Comparison of ENCODE assay signal across 8 cellular contexts in genomic region chr12:79935021-79935623, GRCh38. TPM values are rescaled to one million over a fixed set of nuclear protein-coding genes. Genes with fewer than 3 reads are reported as not detected.
DNase-seq lines count a peak whose midpoint lies in the region; ATAC-seq and TF ChIP-seq lines count a peak whose summit lies in the region.

Gene PPP1R12A, minus strand, starts transcription at chr12:79935097. Its CDS starts 166 bp downstream, at chr12:79934931.

- peak within 1 kb of the TSS; percentile 100 for H3K27ac Mint-ChIP-seq in chondrocyte (ENCODE audit: unreplicated experiment)

- H3K27me3 ChIP-seq in kidney epithelial cell (ENCODE audit: control insufficient read depth, insufficient read depth, low read length): no peaks in the 10 kb centered on the region

- no peaks in the 10 kb centered on the region for H3K36me3 ChIP-seq in kidney epithelial cell (ENCODE audit: control insufficient read depth, insufficient read depth, low read length)

- peak; percentile 44 for TF ChIP-seq CTCF in chondrocyte (IDR thresholded peaks at IDR 0.05)
- no peak for TF ChIP-seq CTCF in kidney epithelial cell (IDR thresholded peaks at IDR 0.05; ENCODE audit: insufficient read depth, low read length, poor library complexity, severe bottlenecking)

- H3K27me3 Mint-ChIP-seq in chondrocyte (ENCODE audit: low read depth): no peaks in the 10 kb centered on the region

- H3K9me3 Mint-ChIP-seq in chondrocyte (ENCODE audit: low read depth): no peaks in the 10 kb centered on the region

- peaks cover 2% of the 10 kb centered on the region for H3K36me3 Mint-ChIP-seq in chondrocyte (ENCODE audit: low read depth)

- peak within 1 kb of the TSS; percentile 99 for H3K4me3 ChIP-seq in kidney epithelial cell (ENCODE audit: low read depth, low read length)

- DNase-seq in AML-193 (lab: John Stamatoyannopoulos, UW) (peak; percentile 89 to 91), NCI-H510A (lab: John Stamatoyannopoulos, UW) (peak; percentile 97), chondrocyte (ENCODE audit: low spot score) (peak; percentile 99), kidney epithelial cell (ENCODE audit: low read depth) (peak; percentile 80)
- DNase-seq in activated CD4-positive, alpha-beta T cell treated with anti-CD3 and anti-CD28 coated beads for 24 hours (ENCODE audit: low read depth in 2 of 2): peak; percentile 89
- DNase-seq in stimulated activated CD4-positive, alpha-beta T cell treated with anti-CD3 and anti-CD28 coated beads, Interleukin-15, amount 100 ng/mL, for 48 hours (ENCODE audit: low read depth in 2 of 2): peak; percentile 89 to 93

- peak; percentile 98 for TF ChIP-seq POLR2A in GM19099 (IDR thresholded peaks at IDR 0.05; ENCODE audit: extremely low read depth, insufficient read length, low read depth)

- peak; percentile 92 for ATAC-seq in HG03432 (IDR thresholded peaks at IDR 0.05; ENCODE audit: unreplicated experiment)

- peaks cover 39% of the 10 kb centered on the region for H3K4me1 Mint-ChIP-seq in chondrocyte (ENCODE audit: low read depth)

- H3K4me3 Mint-ChIP-seq in chondrocyte (ENCODE audit: unreplicated experiment): peak within 1 kb of the TSS; percentile 100

RNA-seq across cellular contexts. Expression of gene PPP1R12A, which starts in this region (rescaled TPM):
- total RNA-seq in chondrocyte: 118 to 139 TPM (median 135 TPM) in 3 replicates
- total RNA-seq in kidney epithelial cell: 42.6 and 47.2 TPM in 2 replicates

Comparison
In these comparisons a context has a peak if more than half of its experiments do, and no peak if none do; other contexts are left out.
1. Peak in every context shown above with its lines: DNase-seq, ATAC-seq and H3K4me3 ChIP-seq.